9 cellular contexts compared by ENCODE assay signal in genomic region chr17:67800495-67800928, GRCh38. TPM values are rescaled to one million over a fixed set of nuclear protein-coding genes. Genes with fewer than 3 reads are reported as not detected.
DNase-seq lines count a peak whose midpoint lies in the region; ATAC-seq and TF ChIP-seq lines count a peak whose summit lies in the region.
"Had no signal": no experiment of that assay in that cellular context is flagged by ENCODE, and none has a peak within 500 bp of the region (broad histone marks: within the 10 kb centered on the region; RNA-seq: fewer than 3 reads in every experiment).

No MANE protein-coding gene starts in this region.

- H3K9me3 ChIP-seq in IMR-90 (ENCODE audit: control insufficient read depth, insufficient read depth, low read length), result no peaks in the 10 kb centered on the region
- no peaks in the 10 kb centered on the region for H3K9me3 ChIP-seq in PC-3 (ENCODE audit: low read length)
- no peaks in the 10 kb centered on the region for H3K9me3 ChIP-seq in ovary
- H3K9me3 ChIP-seq in vagina, result no peaks in the 10 kb centered on the region

- H3K56ac ChIP-seq in IMR-90 (ENCODE audit: extremely low read depth, insufficient read depth, low read length), result no peak overlapping the region

- no peak overlapping the region for H3K4ac ChIP-seq in IMR-90 (ENCODE audit: low read depth, low read length)

- peaks cover 4% of the 10 kb centered on the region; the same call in 1 of the 2 replicates for H3K27me3 ChIP-seq in IMR-90 (ENCODE audit: control insufficient read depth, insufficient read depth, low read length)
- no peaks in the 10 kb centered on the region for H3K27me3 ChIP-seq in PC-3 (ENCODE audit: low read length)
- no peaks in the 10 kb centered on the region for H3K27me3 ChIP-seq in ovary
- no peaks in the 10 kb centered on the region for H3K27me3 ChIP-seq in vagina

- DNase-seq in COLO829 (ENCODE audit: low spot score), result peak; percentile 62
- DNase-seq in IMR-90, result peak; percentile 75
- peak; percentile 91 for DNase-seq in PC-3
- DNase-seq in activated effector memory CD4-positive, alpha-beta T cell treated with anti-CD3 and anti-CD28 coated beads, Interleukin-2, amount 50 U/mL, for 16 hours, result peak; percentile 78
- DNase-seq in globus pallidus (ENCODE audit: low spot score), result peak; percentile 79
- DNase-seq in ovary, result peak in 3 of 5 donors; percentile 27 to 52 (median 32)
- DNase-seq in vagina (ENCODE audit: extremely low spot score in 2 of 2), result no peak

- H3K27ac ChIP-seq in IMR-90 (ENCODE audit: insufficient read depth, low read length) (no peak overlapping the region), PC-3 (ENCODE audit: low read length) (no peak overlapping the region), ovary (no peak overlapping the region), vagina (no peak overlapping the region)
- H3K27ac ChIP-seq: SK-N-MC had no signal

- ATAC-seq in GM19467 (IDR thresholded peaks at IDR 0.05; ENCODE audit: unreplicated experiment), result peak; percentile 77
- ATAC-seq in IMR-90 (ENCODE audit: low read depth), result peak; percentile 99
- peak; percentile 98 for ATAC-seq in PC-3

- H2AFZ ChIP-seq in IMR-90 (replicated peaks; ENCODE audit: low read length, poor library complexity) (peak overlapping the region; percentile 35), PC-3 (ENCODE audit: low read length) (peak overlapping the region; percentile 54; the same call in 1 of the 2 replicates)

- no peak overlapping the region for H2AK5ac ChIP-seq in IMR-90 (ENCODE audit: low read depth, low read length)

- TF ChIP-seq EP300 in ovary (IDR thresholded peaks at IDR 0.05), result no peak

- BruUV-seq in IMR-90 (replicated peaks; lab: Mats Ljungman, UMichigan) (no TSS peak), PC-3 (replicated peaks; lab: Mats Ljungman, UMichigan) (no TSS peak)

- no peak overlapping the region for H2BK120ac ChIP-seq in IMR-90 (ENCODE audit: low read depth, low read length)

- in situ Hi-C loops in IMR-90 (cut with MboI; ENCODE audit: low sequenced_read_pairs), result no loop called here

- H3K4me3 ChIP-seq in IMR-90 (ENCODE audit: insufficient read depth, low read depth, low read length) (no peak overlapping the region), PC-3 (ENCODE audit: low read length) (no peak overlapping the region), ovary (no peak overlapping the region), vagina (no peak overlapping the region)
- H3K4me3 ChIP-seq: SK-N-MC had no signal

- H3K18ac ChIP-seq in IMR-90 (ENCODE audit: low read depth, low read length), result no peak overlapping the region

- H4K91ac ChIP-seq in IMR-90 (ENCODE audit: insufficient read depth, low read depth, low read length), result no peak overlapping the region

- H4K20me1 ChIP-seq in IMR-90 (ENCODE audit: insufficient read depth, low read length), result no peaks in the 10 kb centered on the region
- no peaks in the 10 kb centered on the region for H4K20me1 ChIP-seq in PC-3 (ENCODE audit: low read length)

- no peak overlapping the region for H2BK20ac ChIP-seq in IMR-90 (ENCODE audit: low read depth, low read length)

- no peak overlapping the region for H4K8ac ChIP-seq in IMR-90 (ENCODE audit: low read depth in 2 of 2, low read length in 2 of 2)

- no CpG with 5 or more reads among the region's 7 CpGs for WGBS in IMR-90 (ENCODE audit: extremely low coverage in 2 of 2, insufficient read length in 1 of 2), 2 experiments
- 47 to 53% (median 50%) methylated on average over 7 of the region's 7 CpGs for WGBS in ovary, 3 donors

- H3K9ac ChIP-seq in IMR-90 (ENCODE audit: low read depth, low read length), result no peak overlapping the region
- no peak overlapping the region for H3K9ac ChIP-seq in PC-3 (ENCODE audit: low read length)

- no peak overlapping the region for H4K5ac ChIP-seq in IMR-90 (ENCODE audit: low read depth, low read length)

- dilution Hi-C loops in IMR-90 (cut with HindIII; ENCODE audit: low sequenced_read_pairs, unreplicated experiment), result no loop called here

- no peak overlapping the region for H2BK15ac ChIP-seq in IMR-90 (ENCODE audit: low read depth, low read length)

- TF ChIP-seq POLR2A in IMR-90 (IDR thresholded peaks at IDR 0.05; ENCODE audit: low read depth, low read length) (no peak), ovary (IDR thresholded peaks at IDR 0.05) (no peak), vagina (IDR thresholded peaks at IDR 0.05) (no peak)

- H3K4me1 ChIP-seq in IMR-90 (ENCODE audit: control insufficient read depth, insufficient read depth, low read length) (no peaks in the 10 kb centered on the region), PC-3 (ENCODE audit: insufficient read depth, low read length) (no peaks in the 10 kb centered on the region), ovary (ENCODE audit: insufficient read depth) (no peaks in the 10 kb centered on the region), vagina (no peaks in the 10 kb centered on the region)

- CTCF ChIA-PET in IMR-90 (lab: Yijun Ruan, JAX) (interaction anchor here (0.5 to 1.1 kb wide), 6 partner anchors 18 to 710 kb away, joined by 3 to 5 read pairs (median 4); no protein-coding TSS in a partner anchor), PC-3 (lab: Charles Lee) (interaction anchor here (0.6 to 1.8 kb wide), 6 partner anchors 9 to 579 kb away, joined by 3 to 10 read pairs (median 6); partner anchors contain the start of gene BPTF)

- POLR2A ChIA-PET in IMR-90 (lab: Charles Lee; ENCODE audit: unreplicated experiment) (no interaction called here), PC-3 (lab: Charles Lee; ENCODE audit: unreplicated experiment) (interaction anchor here (0.6 kb wide), 2 partner anchors 14 to 24 kb away, joined by 3 to 6 read pairs; partner anchors contain the start of gene BPTF)

- TF ChIP-seq CTCF in IMR-90 (conservative IDR thresholded peaks at IDR 0.05; ENCODE audit: low read depth, low read length) (peak; percentile 79), PC-3 (conservative IDR thresholded peaks at IDR 0.05; ENCODE audit: low read depth, low read length) (peak; percentile 92), ovary (IDR thresholded peaks at IDR 0.05) (no peak), vagina (IDR thresholded peaks at IDR 0.05) (peak in 2 of 3 experiments; percentile 16 to 36)

- intact Hi-C loops in IMR-90 (cut with micrococcal nuclease) (no loop called here), PC-3 (cut with micrococcal nuclease) (loop anchor here (1.0 to 5.0 kb wide), 3 partner anchors 24 to 112 kb away; no protein-coding TSS in a partner anchor), ovary (cut with DNase I) (no loop called here), vagina (cut with DNase I) (no loop called here)

- no peaks in the 10 kb centered on the region for H3K79me1 ChIP-seq in IMR-90 (ENCODE audit: low read depth in 1 of 2, low read length in 2 of 2)

- no peak overlapping the region for H2AK9ac ChIP-seq in IMR-90 (replicated peaks; ENCODE audit: low read depth, low read length, poor library complexity)

- H2BK5ac ChIP-seq in IMR-90 (ENCODE audit: low read depth, low read length, poor library complexity, severe bottlenecking), result no peak overlapping the region

- peak; percentile 81 for TF ChIP-seq RAD21 in IMR-90 (IDR thresholded peaks at IDR 0.05; ENCODE audit: low read length)

- H3K9me2 ChIP-seq in PC-3 (replicated peaks; ENCODE audit: low read length), result no peaks in the 10 kb centered on the region

- H3K9me1 ChIP-seq in IMR-90 (ENCODE audit: insufficient read depth, low read length), result no peaks in the 10 kb centered on the region

- no peaks in the 10 kb centered on the region for H3K79me2 ChIP-seq in PC-3 (ENCODE audit: low read length)

- H3K4me2 ChIP-seq in IMR-90 (ENCODE audit: low read depth, low read length) (no peak overlapping the region), PC-3 (ENCODE audit: low read length) (peak overlapping the region; percentile 17; the same call in 1 of the 2 replicates)

- H3F3A ChIP-seq in PC-3 (ENCODE audit: low read length, unreplicated experiment), result no peaks in the 10 kb centered on the region

- H3K23ac ChIP-seq in IMR-90 (ENCODE audit: low read depth, low read length), result no peak overlapping the region

- H3K14ac ChIP-seq in IMR-90 (replicated peaks; ENCODE audit: low read depth, low read length), result no peak overlapping the region

- H3K36me3 ChIP-seq in IMR-90 (ENCODE audit: control insufficient read depth, insufficient read depth, low read length), result no peaks in the 10 kb centered on the region
- H3K36me3 ChIP-seq in PC-3 (ENCODE audit: low read depth, low read length), result no peaks in the 10 kb centered on the region
- no peaks in the 10 kb centered on the region for H3K36me3 ChIP-seq in ovary
- no peaks in the 10 kb centered on the region for H3K36me3 ChIP-seq in vagina

TF ChIP-seq in IMR-90, 13 proteins besides CTCF, POLR2A, EP300 and RAD21:
- TF ChIP-seq CEBPB (IDR thresholded peaks at IDR 0.05; ENCODE audit: low read depth, low read length) (no peak), SMC3 (IDR thresholded peaks at IDR 0.05; ENCODE audit: low read depth, low read length) (peak; percentile 59)

RNA-seq across cellular contexts. Expression of gene BPTF, which starts 24.8 kb away (rescaled TPM):
- total RNA-seq in IMR-90 (2012; rRNA removed) (32.3 and 44.4 TPM in 2 replicates), PC-3 (2014; rRNA removed) (53.8 and 61.8 TPM in 2 replicates), ovary (100 to 1,000 TPM in 3 of 7 donors, 10 to 100 TPM in 4; 58.9 to 120 (median 93.8) TPM), vagina (146 TPM)
- polyA plus RNA-seq in IMR-90 (2012; rRNA removed) (35.7 and 36.7 TPM in 2 replicates), ovary (10 to 100 TPM; 28.5 to 42.9 TPM)
- polyA plus RNA-seq in IMR-90 (2012; cell fraction: cytosol; rRNA removed), result 9.4 and 16.5 TPM in 2 replicates
- 43.4 and 66.0 TPM in 2 replicates for polyA plus RNA-seq in IMR-90 (2012; cell fraction: nucleus; rRNA removed; ENCODE audit: low replicate concordance)

Comparison
In these comparisons a context has a peak if more than half of its experiments do, and no peak if none do; other contexts are left out.
1. DNase-seq: peak in COLO829 (single experiment), IMR-90 (single experiment), PC-3 (single experiment), activated effector memory CD4-positive, alpha-beta T cell treated with anti-CD3 and anti-CD28 coated beads, Interleukin-2, amount 50 U/mL, for 16 hours (single experiment), globus pallidus (single experiment) and ovary (3 of 5); none in vagina (0 of 2).
2. CTCF ChIP-seq: peak in IMR-90 (single experiment), PC-3 (single experiment) and vagina (2 of 3); none in ovary (0 of 3).
3. Peak in every context shown above with its lines, with median percentiles within 50 percentile points of each other: ATAC-seq.